ENCODE assay signal across 8 cellular contexts in genomic region chr10:124462348-124462695, GRCh38. TPM values are rescaled to one million over a fixed set of nuclear protein-coding genes. Genes with fewer than 3 reads are reported as not detected.
DNase-seq lines count a peak whose midpoint lies in the region; ATAC-seq and TF ChIP-seq lines count a peak whose summit lies in the region.

No MANE protein-coding gene starts in this region.

- no peak for DNase-seq in HAP-1 (ENCODE audit: low spot score in 2 of 2)
- no peak for DNase-seq in activated CD4-positive, alpha-beta memory T cell treated with anti-CD3 and anti-CD28 coated beads, Interleukin-2, amount 10 ng/mL, durations not matched to agents 7 days and 5 days
- DNase-seq in smooth muscle cell (lab: John Stamatoyannopoulos, UW; ENCODE audit: unreplicated experiment): no peak
- DNase-seq in COR-L47 (lab: John Stamatoyannopoulos, UW): no peak

- no peaks in the 10 kb centered on the region for H4K20me1 ChIP-seq in smooth muscle cell (ENCODE audit: low read depth)

- POLR2A ChIA-PET in activated CD4-positive, alpha-beta memory T cell treated with anti-CD3 and anti-CD28 coated beads, Interleukin-2, amount 10 ng/mL, durations not matched to agents 7 days and 5 days (lab: Charles Lee): interaction anchor here (2.2 to 2.4 kb wide), 3 partner anchors 43 to 454 kb away, joined by 6 to 24 read pairs (median 9); partner anchors contain the start of gene OAT

- peak overlapping the region; percentile 99 for H2AFZ ChIP-seq in smooth muscle cell (ENCODE audit: low read depth)

- H3K4me3 ChIP-seq in HAP-1: peak overlapping the region; percentile 51
- H3K4me3 ChIP-seq in iPS-11a (ENCODE audit: low read depth, low read length): peak overlapping the region; percentile 56
- peak overlapping the region; percentile 94 for H3K4me3 ChIP-seq in smooth muscle cell

- peaks cover 36% of the 10 kb centered on the region for H3K4me1 Mint-ChIP-seq in activated CD4-positive, alpha-beta memory T cell treated with anti-CD3 and anti-CD28 coated beads, Interleukin-2, amount 10 ng/mL, durations not matched to agents 7 days and 5 days

- H3K4me2 ChIP-seq in smooth muscle cell: peak overlapping the region; percentile 91

- peak overlapping the region; percentile 88 for H3K4me3 Mint-ChIP-seq in activated CD4-positive, alpha-beta memory T cell treated with anti-CD3 and anti-CD28 coated beads, Interleukin-2, amount 10 ng/mL, durations not matched to agents 7 days and 5 days

- H3K27ac Mint-ChIP-seq in activated CD4-positive, alpha-beta memory T cell treated with anti-CD3 and anti-CD28 coated beads, Interleukin-2, amount 10 ng/mL, durations not matched to agents 7 days and 5 days: peak overlapping the region; percentile 71

- TF ChIP-seq CTCF in smooth muscle cell (IDR thresholded peaks at IDR 0.05; ENCODE audit: borderline replicate concordance, insufficient read depth, poor library complexity, severe bottlenecking): no peak

- H3K27ac ChIP-seq in smooth muscle cell (ENCODE audit: low read depth): no peak overlapping the region

- H3K9me3 Mint-ChIP-seq in activated CD4-positive, alpha-beta memory T cell treated with anti-CD3 and anti-CD28 coated beads, Interleukin-2, amount 10 ng/mL, durations not matched to agents 7 days and 5 days: no peaks in the 10 kb centered on the region

- no peaks in the 10 kb centered on the region for H3F3A ChIP-seq in smooth muscle cell (ENCODE audit: low read depth)

- in situ Hi-C loops in HAP-1 (cut with MboI; ENCODE audit: low sequenced_read_pairs): no loop called here

- H3K27me3 ChIP-seq in HAP-1 (ENCODE audit: low read depth) (no peaks in the 10 kb centered on the region), smooth muscle cell (ENCODE audit: low read depth) (no peaks in the 10 kb centered on the region)

- H3K4me1 ChIP-seq in HAP-1 (peaks cover 4% of the 10 kb centered on the region; the same call in 1 of the 2 replicates), smooth muscle cell (ENCODE audit: low read depth) (no peaks in the 10 kb centered on the region)

- H3K9me3 ChIP-seq in HAP-1 (no peaks in the 10 kb centered on the region), smooth muscle cell (replicated peaks; ENCODE audit: low read depth) (no peaks in the 10 kb centered on the region)

- ATAC-seq in HG03457 (IDR thresholded peaks at IDR 0.05; ENCODE audit: unreplicated experiment): no peak
- ATAC-seq in GM21786 (IDR thresholded peaks at IDR 0.05; ENCODE audit: unreplicated experiment): no peak
- no peak for ATAC-seq in HG03280 (IDR thresholded peaks at IDR 0.05; ENCODE audit: unreplicated experiment)

- peaks cover 3% of the 10 kb centered on the region for H3K36me3 Mint-ChIP-seq in activated CD4-positive, alpha-beta memory T cell treated with anti-CD3 and anti-CD28 coated beads, Interleukin-2, amount 10 ng/mL, durations not matched to agents 7 days and 5 days (ENCODE audit: low read depth)

- CTCF ChIA-PET in activated CD4-positive, alpha-beta memory T cell treated with anti-CD3 and anti-CD28 coated beads, Interleukin-2, amount 10 ng/mL, durations not matched to agents 7 days and 5 days (lab: Charles Lee): interaction anchor here (1.3 to 2.4 kb wide), 2 partner anchors 32 to 59 kb away, joined by 4 to 12 read pairs; no protein-coding TSS in a partner anchor

- H3K36me3 ChIP-seq in HAP-1 (replicated peaks) (no peaks in the 10 kb centered on the region), smooth muscle cell (ENCODE audit: low read depth) (no peaks in the 10 kb centered on the region)

- no peak overlapping the region for H3K9ac ChIP-seq in smooth muscle cell (ENCODE audit: low read depth)

- peaks cover 8% of the 10 kb centered on the region for H3K27me3 Mint-ChIP-seq in activated CD4-positive, alpha-beta memory T cell treated with anti-CD3 and anti-CD28 coated beads, Interleukin-2, amount 10 ng/mL, durations not matched to agents 7 days and 5 days

- WGBS in smooth muscle cell (ENCODE audit: low lambda C conversion rate): 78% methylated on average over 8 of the region's 8 CpGs

- H3K79me2 ChIP-seq in smooth muscle cell (ENCODE audit: low read depth): no peaks in the 10 kb centered on the region

RNA-seq across cellular contexts. Expression of gene LHPP, which starts 0.7 kb away (rescaled TPM):
- 10 to 100 TPM; 17.6 to 20.7 TPM for total RNA-seq in activated CD4-positive, alpha-beta memory T cell treated with anti-CD3 and anti-CD28 coated beads, Interleukin-2, amount 10 ng/mL, durations not matched to agents 7 days and 5 days
- total RNA-seq in smooth muscle cell: 7.6 and 9.7 TPM in 2 replicates
- 11.3 and 14.0 TPM in 2 replicates for polyA plus RNA-seq in smooth muscle cell

RNA-seq across cellular contexts. Expression of gene NKX1-2, which starts 12.5 kb away (rescaled TPM):
- not detected for total RNA-seq in activated CD4-positive, alpha-beta memory T cell treated with anti-CD3 and anti-CD28 coated beads, Interleukin-2, amount 10 ng/mL, durations not matched to agents 7 days and 5 days
- 0.18 TPM in 1 of 2 replicates, not detected in the other for total RNA-seq in smooth muscle cell
- polyA plus RNA-seq in smooth muscle cell: not detected in 2 replicates

RNA-seq across cellular contexts. Expression of gene OAT, which starts 43.6 kb away (rescaled TPM):
- total RNA-seq in activated CD4-positive, alpha-beta memory T cell treated with anti-CD3 and anti-CD28 coated beads, Interleukin-2, amount 10 ng/mL, durations not matched to agents 7 days and 5 days: 10 to 100 TPM; 20.7 to 21.3 TPM
- total RNA-seq in smooth muscle cell: 107 and 174 TPM in 2 replicates
- polyA plus RNA-seq in smooth muscle cell: 125 and 160 TPM in 2 replicates
